Comparison of ENCODE assay signal across 1 cellular context in the genomic region with DNA sequence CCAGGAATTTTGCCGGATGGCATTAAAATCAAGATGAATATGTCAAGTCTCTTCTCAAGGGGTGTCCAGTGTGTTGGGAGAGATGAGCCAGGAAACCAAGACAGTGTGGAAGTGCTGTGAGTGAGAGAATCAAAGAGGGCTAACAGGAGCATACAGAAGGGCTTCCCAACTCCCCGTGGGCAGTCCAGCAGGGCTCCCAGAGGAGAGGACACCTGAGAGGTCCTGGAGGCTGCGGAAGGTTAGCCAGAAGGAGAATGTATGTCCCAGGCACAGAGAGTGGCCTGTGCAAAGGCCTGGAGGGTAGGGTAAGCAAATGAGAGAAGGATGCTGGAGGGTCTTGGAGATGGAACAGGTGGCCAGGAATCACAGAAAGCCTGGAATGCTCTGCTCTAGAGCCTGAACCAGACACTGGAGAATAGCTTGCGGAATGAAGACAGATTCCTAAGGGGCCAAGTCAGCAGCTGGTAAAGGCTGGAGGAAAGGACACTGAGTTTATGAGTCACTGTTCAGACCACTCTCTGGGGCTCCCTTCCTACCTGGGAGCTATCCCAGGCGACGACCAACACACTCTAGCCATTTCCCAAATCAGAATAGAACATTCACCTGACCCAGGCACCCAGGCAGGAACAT.
TF ChIP-seq lines count a peak whose summit lies in the region.

No MANE protein-coding gene starts in this region.

TF ChIP-seq in WTC11, 78 proteins besides CTCF, POLR2A, EP300 and RAD21 (continued from another document):
- TF ChIP-seq, protein P1, sequence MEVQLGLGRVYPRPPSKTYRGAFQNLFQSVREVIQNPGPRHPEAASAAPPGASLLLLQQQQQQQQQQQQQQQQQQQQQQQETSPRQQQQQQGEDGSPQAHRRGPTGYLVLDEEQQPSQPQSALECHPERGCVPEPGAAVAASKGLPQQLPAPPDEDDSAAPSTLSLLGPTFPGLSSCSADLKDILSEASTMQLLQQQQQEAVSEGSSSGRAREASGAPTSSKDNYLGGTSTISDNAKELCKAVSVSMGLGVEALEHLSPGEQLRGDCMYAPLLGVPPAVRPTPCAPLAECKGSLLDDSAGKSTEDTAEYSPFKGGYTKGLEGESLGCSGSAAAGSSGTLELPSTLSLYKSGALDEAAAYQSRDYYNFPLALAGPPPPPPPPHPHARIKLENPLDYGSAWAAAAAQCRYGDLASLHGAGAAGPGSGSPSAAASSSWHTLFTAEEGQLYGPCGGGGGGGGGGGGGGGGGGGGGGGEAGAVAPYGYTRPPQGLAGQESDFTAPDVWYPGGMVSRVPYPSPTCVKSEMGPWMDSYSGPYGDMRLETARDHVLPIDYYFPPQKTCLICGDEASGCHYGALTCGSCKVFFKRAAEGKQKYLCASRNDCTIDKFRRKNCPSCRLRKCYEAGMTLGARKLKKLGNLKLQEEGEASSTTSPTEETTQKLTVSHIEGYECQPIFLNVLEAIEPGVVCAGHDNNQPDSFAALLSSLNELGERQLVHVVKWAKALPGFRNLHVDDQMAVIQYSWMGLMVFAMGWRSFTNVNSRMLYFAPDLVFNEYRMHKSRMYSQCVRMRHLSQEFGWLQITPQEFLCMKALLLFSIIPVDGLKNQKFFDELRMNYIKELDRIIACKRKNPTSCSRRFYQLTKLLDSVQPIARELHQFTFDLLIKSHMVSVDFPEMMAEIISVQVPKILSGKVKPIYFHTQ (CRISPR knock-in tag; IDR thresholded peaks at IDR 0.05), result no peak
- TF ChIP-seq, protein P2, sequence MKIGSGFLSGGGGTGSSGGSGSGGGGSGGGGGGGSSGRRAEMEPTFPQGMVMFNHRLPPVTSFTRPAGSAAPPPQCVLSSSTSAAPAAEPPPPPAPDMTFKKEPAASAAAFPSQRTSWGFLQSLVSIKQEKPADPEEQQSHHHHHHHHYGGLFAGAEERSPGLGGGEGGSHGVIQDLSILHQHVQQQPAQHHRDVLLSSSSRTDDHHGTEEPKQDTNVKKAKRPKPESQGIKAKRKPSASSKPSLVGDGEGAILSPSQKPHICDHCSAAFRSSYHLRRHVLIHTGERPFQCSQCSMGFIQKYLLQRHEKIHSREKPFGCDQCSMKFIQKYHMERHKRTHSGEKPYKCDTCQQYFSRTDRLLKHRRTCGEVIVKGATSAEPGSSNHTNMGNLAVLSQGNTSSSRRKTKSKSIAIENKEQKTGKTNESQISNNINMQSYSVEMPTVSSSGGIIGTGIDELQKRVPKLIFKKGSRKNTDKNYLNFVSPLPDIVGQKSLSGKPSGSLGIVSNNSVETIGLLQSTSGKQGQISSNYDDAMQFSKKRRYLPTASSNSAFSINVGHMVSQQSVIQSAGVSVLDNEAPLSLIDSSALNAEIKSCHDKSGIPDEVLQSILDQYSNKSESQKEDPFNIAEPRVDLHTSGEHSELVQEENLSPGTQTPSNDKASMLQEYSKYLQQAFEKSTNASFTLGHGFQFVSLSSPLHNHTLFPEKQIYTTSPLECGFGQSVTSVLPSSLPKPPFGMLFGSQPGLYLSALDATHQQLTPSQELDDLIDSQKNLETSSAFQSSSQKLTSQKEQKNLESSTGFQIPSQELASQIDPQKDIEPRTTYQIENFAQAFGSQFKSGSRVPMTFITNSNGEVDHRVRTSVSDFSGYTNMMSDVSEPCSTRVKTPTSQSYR (CRISPR knock-in tag; IDR thresholded peaks at IDR 0.05), result no peak
- TF ChIP-seq, protein P3, sequence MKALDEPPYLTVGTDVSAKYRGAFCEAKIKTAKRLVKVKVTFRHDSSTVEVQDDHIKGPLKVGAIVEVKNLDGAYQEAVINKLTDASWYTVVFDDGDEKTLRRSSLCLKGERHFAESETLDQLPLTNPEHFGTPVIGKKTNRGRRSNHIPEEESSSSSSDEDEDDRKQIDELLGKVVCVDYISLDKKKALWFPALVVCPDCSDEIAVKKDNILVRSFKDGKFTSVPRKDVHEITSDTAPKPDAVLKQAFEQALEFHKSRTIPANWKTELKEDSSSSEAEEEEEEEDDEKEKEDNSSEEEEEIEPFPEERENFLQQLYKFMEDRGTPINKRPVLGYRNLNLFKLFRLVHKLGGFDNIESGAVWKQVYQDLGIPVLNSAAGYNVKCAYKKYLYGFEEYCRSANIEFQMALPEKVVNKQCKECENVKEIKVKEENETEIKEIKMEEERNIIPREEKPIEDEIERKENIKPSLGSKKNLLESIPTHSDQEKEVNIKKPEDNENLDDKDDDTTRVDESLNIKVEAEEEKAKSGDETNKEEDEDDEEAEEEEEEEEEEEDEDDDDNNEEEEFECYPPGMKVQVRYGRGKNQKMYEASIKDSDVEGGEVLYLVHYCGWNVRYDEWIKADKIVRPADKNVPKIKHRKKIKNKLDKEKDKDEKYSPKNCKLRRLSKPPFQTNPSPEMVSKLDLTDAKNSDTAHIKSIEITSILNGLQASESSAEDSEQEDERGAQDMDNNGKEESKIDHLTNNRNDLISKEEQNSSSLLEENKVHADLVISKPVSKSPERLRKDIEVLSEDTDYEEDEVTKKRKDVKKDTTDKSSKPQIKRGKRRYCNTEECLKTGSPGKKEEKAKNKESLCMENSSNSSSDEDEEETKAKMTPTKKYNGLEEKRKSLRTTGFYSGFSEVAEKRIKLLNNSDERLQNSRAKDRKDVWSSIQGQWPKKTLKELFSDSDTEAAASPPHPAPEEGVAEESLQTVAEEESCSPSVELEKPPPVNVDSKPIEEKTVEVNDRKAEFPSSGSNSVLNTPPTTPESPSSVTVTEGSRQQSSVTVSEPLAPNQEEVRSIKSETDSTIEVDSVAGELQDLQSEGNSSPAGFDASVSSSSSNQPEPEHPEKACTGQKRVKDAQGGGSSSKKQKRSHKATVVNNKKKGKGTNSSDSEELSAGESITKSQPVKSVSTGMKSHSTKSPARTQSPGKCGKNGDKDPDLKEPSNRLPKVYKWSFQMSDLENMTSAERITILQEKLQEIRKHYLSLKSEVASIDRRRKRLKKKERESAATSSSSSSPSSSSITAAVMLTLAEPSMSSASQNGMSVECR (CRISPR knock-in tag; IDR thresholded peaks at IDR 0.05; ENCODE audit: borderline replicate concordance), result no peak
- TF ChIP-seq, protein P4, sequence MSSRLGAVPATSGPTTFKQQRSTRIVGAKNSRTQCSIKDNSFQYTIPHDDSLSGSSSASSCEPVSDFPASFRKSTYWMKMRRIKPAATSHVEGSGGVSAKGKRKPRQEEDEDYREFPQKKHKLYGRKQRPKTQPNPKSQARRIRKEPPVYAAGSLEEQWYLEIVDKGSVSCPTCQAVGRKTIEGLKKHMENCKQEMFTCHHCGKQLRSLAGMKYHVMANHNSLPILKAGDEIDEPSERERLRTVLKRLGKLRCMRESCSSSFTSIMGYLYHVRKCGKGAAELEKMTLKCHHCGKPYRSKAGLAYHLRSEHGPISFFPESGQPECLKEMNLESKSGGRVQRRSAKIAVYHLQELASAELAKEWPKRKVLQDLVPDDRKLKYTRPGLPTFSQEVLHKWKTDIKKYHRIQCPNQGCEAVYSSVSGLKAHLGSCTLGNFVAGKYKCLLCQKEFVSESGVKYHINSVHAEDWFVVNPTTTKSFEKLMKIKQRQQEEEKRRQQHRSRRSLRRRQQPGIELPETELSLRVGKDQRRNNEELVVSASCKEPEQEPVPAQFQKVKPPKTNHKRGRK (CRISPR knock-in tag; IDR thresholded peaks at IDR 0.05; ENCODE audit: borderline replicate concordance), result no peak
- TF ChIP-seq JUN (CRISPR knock-in tag; IDR thresholded peaks at IDR 0.05) (no peak), FOXK1 (CRISPR knock-in tag; IDR thresholded peaks at IDR 0.05) (no peak), SOX15 (CRISPR knock-in tag; IDR thresholded peaks at IDR 0.05) (no peak), CREB1 (CRISPR knock-in tag; IDR thresholded peaks at IDR 0.05) (no peak), SP1 (CRISPR knock-in tag; conservative IDR thresholded peaks at IDR 0.05) (no peak)
